12 cellular contexts compared by ENCODE assay signal in the genomic region with DNA sequence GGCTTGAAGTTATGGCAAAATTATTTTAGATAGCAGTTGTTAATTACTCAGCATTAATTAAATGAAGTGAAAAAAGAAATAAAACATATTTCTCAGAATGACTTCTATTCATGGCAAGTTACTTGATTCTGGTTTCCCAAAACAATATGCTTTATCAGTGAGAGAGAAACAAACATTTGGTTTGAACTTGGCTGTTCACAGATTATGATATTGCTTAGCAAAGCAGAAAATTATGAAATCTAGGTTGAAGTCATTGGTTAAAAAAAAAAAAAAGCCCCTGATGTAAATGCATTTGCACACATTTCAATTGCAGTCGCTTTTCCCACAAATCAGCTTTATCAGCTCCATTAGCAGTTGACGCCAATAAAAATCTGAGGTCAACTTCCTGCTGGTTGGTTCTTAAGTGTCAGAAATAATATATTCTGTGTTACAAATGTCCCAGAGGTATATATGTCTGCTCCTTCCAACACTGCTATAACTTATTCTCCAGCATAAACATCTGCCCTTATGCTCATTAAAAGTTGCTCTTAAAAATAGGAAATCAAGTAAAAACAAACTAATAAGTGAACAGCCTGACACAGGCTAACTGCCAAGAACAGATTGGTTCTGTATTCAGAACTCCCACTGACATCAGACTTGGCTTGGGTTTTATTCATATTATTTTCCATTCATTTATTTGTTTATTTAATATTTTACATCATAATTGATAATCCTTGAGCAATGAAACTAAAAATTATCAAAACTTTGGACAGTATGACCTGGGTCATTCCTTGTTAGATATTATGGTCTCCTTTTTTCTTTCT.
"Had no signal": no experiment of that assay in that cellular context is flagged by ENCODE, and none has a peak within 500 bp of the region (broad histone marks: within the 10 kb centered on the region; RNA-seq: fewer than 3 reads in every experiment).

No MANE protein-coding gene starts in this region.

- H3K4me3 ChIP-seq: breast epithelium, psoas muscle, thyroid gland had no signal

- DNase-seq: activated CD4-positive, CD25-positive, alpha-beta regulatory T cell treated with anti-CD3 and anti-CD28 coated beads, Interleukin-2, amount 50 U/mL, for 72 hours; activated naive CD4-positive, alpha-beta T cell treated with Interleukin-2 at 50 U/mL for 16 hours; activated T-cell treated with anti-CD3 and anti-CD28 coated beads for 4 hours; anterior cingulate cortex; hypothalamus; psoas muscle; stimulated activated CD4-positive, alpha-beta T cell treated with anti-CD3 and anti-CD28 coated beads, Interleukin-2, amount 100 ng/mL, for 24 hours; thyroid gland had no signal

- FAIRE-seq: urothelium cell line had no signal

- H3K27me3 ChIP-seq: breast epithelium, thyroid gland had no signal

- H3K36me3 ChIP-seq: breast epithelium, thyroid gland had no signal

- H3K9me3 ChIP-seq: breast epithelium, psoas muscle, thyroid gland had no signal

- H3K4me1 ChIP-seq: breast epithelium, psoas muscle, thyroid gland had no signal

- ATAC-seq: psoas muscle; sciatic nerve; stimulated activated memory B cell treated with anti-CD40 and anti-IgM and Interleukin-4, amounts not matched to agents 10 μg/mL and 1 μg/mL and 100 μg/mL, for 72 hours had no signal

- H3K27ac ChIP-seq: breast epithelium, psoas muscle, thyroid gland had no signal
